In the genomic region with DNA sequence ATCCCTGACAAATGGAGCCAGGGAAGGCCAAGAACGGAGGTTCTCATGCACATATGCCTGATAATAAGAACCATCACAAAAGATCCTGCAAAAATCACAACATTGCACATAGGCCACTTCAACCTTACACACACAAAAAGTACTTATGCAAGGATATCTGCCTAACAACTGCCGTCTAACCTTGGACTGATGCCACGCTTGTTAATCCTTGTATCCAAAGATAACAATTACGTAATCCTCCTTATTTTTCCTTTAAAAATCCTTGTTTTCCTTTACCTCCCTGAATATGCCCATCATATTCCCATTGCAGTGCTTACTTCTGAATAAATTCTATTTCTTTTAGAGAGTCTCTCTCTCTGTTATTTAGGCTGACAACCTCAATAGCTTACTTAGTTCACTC, we compare ENCODE assay signal across 1 cellular context.
TF ChIP-seq lines count a peak whose summit lies in the region.

No MANE protein-coding gene starts in this region.

TF ChIP-seq in K562, 482 proteins besides CTCF, POLR2A, EP300 and RAD21 (continued from another document):
- TF ChIP-seq, protein P1, sequence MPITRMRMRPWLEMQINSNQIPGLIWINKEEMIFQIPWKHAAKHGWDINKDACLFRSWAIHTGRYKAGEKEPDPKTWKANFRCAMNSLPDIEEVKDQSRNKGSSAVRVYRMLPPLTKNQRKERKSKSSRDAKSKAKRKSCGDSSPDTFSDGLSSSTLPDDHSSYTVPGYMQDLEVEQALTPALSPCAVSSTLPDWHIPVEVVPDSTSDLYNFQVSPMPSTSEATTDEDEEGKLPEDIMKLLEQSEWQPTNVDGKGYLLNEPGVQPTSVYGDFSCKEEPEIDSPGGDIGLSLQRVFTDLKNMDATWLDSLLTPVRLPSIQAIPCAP (CRISPR knock-in tag; IDR thresholded peaks at IDR 0.05; ENCODE audit: borderline replicate concordance) = no peak
- TF ChIP-seq, protein P2, sequence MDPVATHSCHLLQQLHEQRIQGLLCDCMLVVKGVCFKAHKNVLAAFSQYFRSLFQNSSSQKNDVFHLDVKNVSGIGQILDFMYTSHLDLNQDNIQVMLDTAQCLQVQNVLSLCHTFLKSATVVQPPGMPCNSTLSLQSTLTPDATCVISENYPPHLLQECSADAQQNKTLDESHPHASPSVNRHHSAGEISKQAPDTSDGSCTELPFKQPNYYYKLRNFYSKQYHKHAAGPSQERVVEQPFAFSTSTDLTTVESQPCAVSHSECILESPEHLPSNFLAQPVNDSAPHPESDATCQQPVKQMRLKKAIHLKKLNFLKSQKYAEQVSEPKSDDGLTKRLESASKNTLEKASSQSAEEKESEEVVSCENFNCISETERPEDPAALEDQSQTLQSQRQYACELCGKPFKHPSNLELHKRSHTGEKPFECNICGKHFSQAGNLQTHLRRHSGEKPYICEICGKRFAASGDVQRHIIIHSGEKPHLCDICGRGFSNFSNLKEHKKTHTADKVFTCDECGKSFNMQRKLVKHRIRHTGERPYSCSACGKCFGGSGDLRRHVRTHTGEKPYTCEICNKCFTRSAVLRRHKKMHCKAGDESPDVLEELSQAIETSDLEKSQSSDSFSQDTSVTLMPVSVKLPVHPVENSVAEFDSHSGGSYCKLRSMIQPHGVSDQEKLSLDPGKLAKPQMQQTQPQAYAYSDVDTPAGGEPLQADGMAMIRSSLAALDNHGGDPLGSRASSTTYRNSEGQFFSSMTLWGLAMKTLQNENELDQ (CRISPR knock-in tag; IDR thresholded peaks at IDR 0.05; ENCODE audit: borderline replicate concordance) = no peak
- no peak for TF ChIP-seq RBM14 (IDR thresholded peaks at IDR 0.05; ENCODE audit: borderline replicate concordance, insufficient read depth, low read depth, low read length)
- TF ChIP-seq, protein P3, sequence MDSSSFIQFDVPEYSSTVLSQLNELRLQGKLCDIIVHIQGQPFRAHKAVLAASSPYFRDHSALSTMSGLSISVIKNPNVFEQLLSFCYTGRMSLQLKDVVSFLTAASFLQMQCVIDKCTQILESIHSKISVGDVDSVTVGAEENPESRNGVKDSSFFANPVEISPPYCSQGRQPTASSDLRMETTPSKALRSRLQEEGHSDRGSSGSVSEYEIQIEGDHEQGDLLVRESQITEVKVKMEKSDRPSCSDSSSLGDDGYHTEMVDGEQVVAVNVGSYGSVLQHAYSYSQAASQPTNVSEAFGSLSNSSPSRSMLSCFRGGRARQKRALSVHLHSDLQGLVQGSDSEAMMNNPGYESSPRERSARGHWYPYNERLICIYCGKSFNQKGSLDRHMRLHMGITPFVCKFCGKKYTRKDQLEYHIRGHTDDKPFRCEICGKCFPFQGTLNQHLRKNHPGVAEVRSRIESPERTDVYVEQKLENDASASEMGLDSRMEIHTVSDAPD (CRISPR knock-in tag; IDR thresholded peaks at IDR 0.05) = no peak
- TF ChIP-seq KHSRP (IDR thresholded peaks at IDR 0.05) = no peak
- TF ChIP-seq RHOXF2B (CRISPR knock-in tag; conservative IDR thresholded peaks at IDR 0.05) = no peak
- TF ChIP-seq ZFX (CRISPR knock-in tag; IDR thresholded peaks at IDR 0.05) = no peak
